ENCODE assay signal across 21 cellular contexts in genomic region chr19:44909775-44910174, GRCh38.
DNase-seq lines count a peak whose midpoint lies in the region; ATAC-seq and TF ChIP-seq lines count a peak whose summit lies in the region.
"Had no signal": no experiment of that assay in that cellular context is flagged by ENCODE, and none has a peak within 500 bp of the region (broad histone marks: within the 10 kb centered on the region; RNA-seq: fewer than 3 reads in every experiment).

No MANE protein-coding gene starts in this region.

- H3K9me3 Mint-ChIP-seq in stimulated activated memory B cell treated with anti-CD40 and anti-IgM and Interleukin-4, amounts not matched to agents 10 μg/mL and 1 μg/mL and 100 μg/mL, for 72 hours, result no peaks in the 10 kb centered on the region
- H3K9me3 Mint-ChIP-seq: activated CD8-positive, alpha-beta T cell treated with anti-CD3 and anti-CD28 coated beads for 36 hours; naive thymus-derived CD8-positive, alpha-beta T cell; stimulated activated naive CD8-positive, alpha-beta T cell treated with anti-CD3 and anti-CD28 coated beads, Interleukin-15, amount 100 ng/mL, for 72 hours had no signal

- peaks cover 67% of the 10 kb centered on the region for H3K27me3 Mint-ChIP-seq in stimulated activated memory B cell treated with anti-CD40 and anti-IgM and Interleukin-4, amounts not matched to agents 10 μg/mL and 1 μg/mL and 100 μg/mL, for 72 hours

- peak overlapping the region; percentile 31 for H3K27ac Mint-ChIP-seq in stimulated activated memory B cell treated with anti-CD40 and anti-IgM and Interleukin-4, amounts not matched to agents 10 μg/mL and 1 μg/mL and 100 μg/mL, for 72 hours
- H3K27ac Mint-ChIP-seq: activated CD8-positive, alpha-beta T cell treated with anti-CD3 and anti-CD28 coated beads for 36 hours; stimulated activated naive CD8-positive, alpha-beta T cell treated with anti-CD3 and anti-CD28 coated beads, Interleukin-15, amount 100 ng/mL, for 72 hours had no signal

- ATAC-seq in stimulated activated memory B cell treated with anti-CD40 and anti-IgM and Interleukin-4, amounts not matched to agents 10 μg/mL and 1 μg/mL and 100 μg/mL, for 72 hours, result no peak
- ATAC-seq: activated CD8-positive, alpha-beta T cell treated with anti-CD3 and anti-CD28 coated beads for 36 hours; left cardiac atrium; naive thymus-derived CD8-positive, alpha-beta T cell; pancreas; right cardiac atrium; stimulated activated naive CD8-positive, alpha-beta T cell treated with anti-CD3 and anti-CD28 coated beads, Interleukin-15, amount 100 ng/mL, for 72 hours had no signal

- no peaks in the 10 kb centered on the region for H3K36me3 Mint-ChIP-seq in stimulated activated memory B cell treated with anti-CD40 and anti-IgM and Interleukin-4, amounts not matched to agents 10 μg/mL and 1 μg/mL and 100 μg/mL, for 72 hours

- no peak for TF ChIP-seq POLR2A in erythroblast (IDR thresholded peaks at IDR 0.05; ENCODE audit: low read length)

- H3K4me3 Mint-ChIP-seq in stimulated activated memory B cell treated with anti-CD40 and anti-IgM and Interleukin-4, amounts not matched to agents 10 μg/mL and 1 μg/mL and 100 μg/mL, for 72 hours, result no peak overlapping the region
- H3K4me3 Mint-ChIP-seq: activated CD8-positive, alpha-beta T cell treated with anti-CD3 and anti-CD28 coated beads for 36 hours; naive thymus-derived CD8-positive, alpha-beta T cell; stimulated activated naive CD8-positive, alpha-beta T cell treated with anti-CD3 and anti-CD28 coated beads, Interleukin-15, amount 100 ng/mL, for 72 hours had no signal

- H3K4me1 Mint-ChIP-seq in stimulated activated memory B cell treated with anti-CD40 and anti-IgM and Interleukin-4, amounts not matched to agents 10 μg/mL and 1 μg/mL and 100 μg/mL, for 72 hours, result peaks cover 41% of the 10 kb centered on the region

- peak; percentile 40 for DNase-seq in DMS 273 (lab: John Stamatoyannopoulos, UW; ENCODE audit: unreplicated experiment)
- no peak for DNase-seq in DMS 273 treated with DMSO at 0.1 percent for 48 hours (lab: John Stamatoyannopoulos, UW)
- DNase-seq in erythroblast (lab: John Stamatoyannopoulos, UW), result peak; percentile 61 to 80
- no peak for DNase-seq in cortex of kidney (lab: John Stamatoyannopoulos, UW)
- DNase-seq in COLO668 (lab: John Stamatoyannopoulos, UW; ENCODE audit: unreplicated experiment), result no peak
- DNase-seq: activated CD4-positive, CD25-positive, alpha-beta regulatory T cell treated with anti-CD3 and anti-CD28 coated beads, Interleukin-2, amount 50 U/mL, for 72 hours; activated CD8-positive, alpha-beta T cell treated with anti-CD3 and anti-CD28 coated beads for 36 hours; activated T-cell treated with anti-CD3 and anti-CD28 coated beads for 4 hours; AML-193; amniotic stem cell; left cardiac atrium; naive thymus-derived CD8-positive, alpha-beta T cell; NCI-H1092 treated with DMSO at 0.1 percent for 48 hours; NCI-H2081; NCI-H446; pancreas; right cardiac atrium; Right ventricle myocardium superior; stimulated activated naive CD8-positive, alpha-beta T cell treated with anti-CD3 and anti-CD28 coated beads, Interleukin-15, amount 100 ng/mL, for 72 hours; T1000 had no signal

Comparison
In these comparisons a context has a peak if more than half of its experiments do, and no peak if none do; other contexts are left out.
1. DNase-seq: peak in DMS 273 (single experiment) and erythroblast (2 of 2); none in DMS 273 treated with DMSO at 0.1 percent for 48 hours (single experiment), cortex of kidney (single experiment) and COLO668 (single experiment).